11 cellular contexts compared by ENCODE assay signal in the genomic region with DNA sequence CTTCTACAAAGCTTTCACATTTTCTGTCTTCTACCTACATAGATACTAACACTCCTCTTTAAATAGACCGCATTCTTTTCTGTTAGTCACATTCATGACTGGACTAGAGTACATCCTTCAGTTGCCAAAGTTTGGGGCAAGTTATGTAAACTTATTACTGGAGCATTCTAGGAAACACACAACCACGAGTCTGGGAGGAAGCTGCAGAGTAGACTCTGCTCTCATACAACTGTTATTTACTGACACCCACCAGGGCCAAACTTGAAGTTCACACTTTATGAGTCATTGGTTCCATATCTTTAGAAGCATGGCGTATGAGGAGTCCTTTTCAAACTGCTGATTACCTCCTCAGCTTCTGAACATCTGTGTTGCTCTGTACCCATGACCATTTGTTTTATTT.
DNase-seq lines count a peak whose midpoint lies in the region; ATAC-seq and TF ChIP-seq lines count a peak whose summit lies in the region.
"Had no signal": no experiment of that assay in that cellular context is flagged by ENCODE, and none has a peak within 500 bp of the region (broad histone marks: within the 10 kb centered on the region; RNA-seq: fewer than 3 reads in every experiment).

No MANE protein-coding gene starts in this region.

- H3K27ac Mint-ChIP-seq in H9 (no peak overlapping the region), type B pancreatic cell (no peak overlapping the region)
- H3K27ac Mint-ChIP-seq in activated naive CD8-positive, alpha-beta T cell treated with anti-CD3 and anti-CD28 coated beads, Interleukin-2, amount 10 ng/mL, durations not matched to agents 7 days and 5 days, result no peak overlapping the region
- no peak overlapping the region for H3K27ac Mint-ChIP-seq in stimulated activated memory B cell treated with anti-CD40 and anti-IgM and Interleukin-4, amounts not matched to agents 10 μg/mL and 1 μg/mL and 100 μg/mL, for 72 hours

- H3K27me3 ChIP-seq in H9 (ENCODE audit: insufficient read depth, low read length) (no peaks in the 10 kb centered on the region), gastrocnemius medialis (no peaks in the 10 kb centered on the region)
- H3K27me3 ChIP-seq: upper lobe of right lung had no signal

- H3K4me3 ChIP-seq in gastrocnemius medialis, result no peak overlapping the region
- H3K4me3 ChIP-seq: upper lobe of right lung had no signal

- TF ChIP-seq CTCF in H9 (conservative IDR thresholded peaks at IDR 0.05) (no peak), gastrocnemius medialis (IDR thresholded peaks at IDR 0.05 in 4 of 5, conservative IDR thresholded peaks at IDR 0.05 in 1 of 5) (no peak), type B pancreatic cell (conservative IDR thresholded peaks at IDR 0.05) (no peak)

- no peak overlapping the region for H3T11ph ChIP-seq in H9 (ENCODE audit: low read length)

- DNase-seq in H9, result no peak
- no peak for DNase-seq in activated naive CD8-positive, alpha-beta T cell treated with anti-CD3 and anti-CD28 coated beads, Interleukin-2, amount 10 ng/mL, durations not matched to agents 7 days and 5 days
- peak; percentile 25 for DNase-seq in left cardiac atrium
- no peak for DNase-seq in gastrocnemius medialis
- no peak for DNase-seq in type B pancreatic cell (ENCODE audit: extremely low spot score, unreplicated experiment)
- DNase-seq in putamen (ENCODE audit: low spot score), result no peak
- DNase-seq: activated gamma-delta T cell treated with Interleukin-2 at 50 U/mL for 16 hours, upper lobe of right lung had no signal

- H3K9me3 ChIP-seq in H9 (ENCODE audit: control insufficient read depth, low read depth, low read length), result peaks cover 10% of the 10 kb centered on the region
- H3K9me3 ChIP-seq in gastrocnemius medialis, result no peaks in the 10 kb centered on the region
- H3K9me3 ChIP-seq: upper lobe of right lung had no signal

- peak; percentile 10 for ATAC-seq in activated naive CD8-positive, alpha-beta T cell treated with anti-CD3 and anti-CD28 coated beads, Interleukin-2, amount 10 ng/mL, durations not matched to agents 7 days and 5 days (ENCODE audit: low read depth)
- peak; percentile 78 to 98 for ATAC-seq in left cardiac atrium
- peak; percentile 66 to 90 for ATAC-seq in gastrocnemius medialis
- ATAC-seq in stimulated activated memory B cell treated with anti-CD40 and anti-IgM and Interleukin-4, amounts not matched to agents 10 μg/mL and 1 μg/mL and 100 μg/mL, for 72 hours, result no peak
- ATAC-seq in HG03108 (IDR thresholded peaks at IDR 0.05; ENCODE audit: unreplicated experiment), result no peak
- ATAC-seq: upper lobe of right lung had no signal

- H2AK5ac ChIP-seq in H9 (ENCODE audit: insufficient read length, low read length), result no peak overlapping the region

- H2AFZ ChIP-seq in H9 (ENCODE audit: low read length), result no peak overlapping the region

- no peak overlapping the region for H3K9ac ChIP-seq in H9 (ENCODE audit: extremely low read depth, insufficient read length, low read length)

- H4K20me1 ChIP-seq in H9 (ENCODE audit: control insufficient read depth, insufficient read depth, insufficient read length), result no peaks in the 10 kb centered on the region

- no peak overlapping the region for H2BK120ac ChIP-seq in H9 (ENCODE audit: low read depth, low read length, poor library complexity, severe bottlenecking)

- H4K5ac ChIP-seq in H9 (ENCODE audit: insufficient read length, low read depth, low read length), result peak overlapping the region; percentile 41

- no peak overlapping the region for H4K91ac ChIP-seq in H9 (ENCODE audit: insufficient read length, low read depth, low read length)

- H3K4me3 Mint-ChIP-seq in H9, result no peak overlapping the region
- H3K4me3 Mint-ChIP-seq in activated naive CD8-positive, alpha-beta T cell treated with anti-CD3 and anti-CD28 coated beads, Interleukin-2, amount 10 ng/mL, durations not matched to agents 7 days and 5 days, result no peak overlapping the region
- H3K4me3 Mint-ChIP-seq in type B pancreatic cell, result no peak overlapping the region
- no peak overlapping the region for H3K4me3 Mint-ChIP-seq in stimulated activated memory B cell treated with anti-CD40 and anti-IgM and Interleukin-4, amounts not matched to agents 10 μg/mL and 1 μg/mL and 100 μg/mL, for 72 hours

- H3K79me2 ChIP-seq in H9 (ENCODE audit: insufficient read depth, low read length), result no peaks in the 10 kb centered on the region

- no peak overlapping the region for H2BK5ac ChIP-seq in H9 (ENCODE audit: insufficient read length, low read length)

- no peak overlapping the region for H2BK12ac ChIP-seq in H9 (ENCODE audit: insufficient read length, low read depth, low read length)

- H3K27me3 Mint-ChIP-seq in H9 (ENCODE audit: low read depth) (no peaks in the 10 kb centered on the region), type B pancreatic cell (no peaks in the 10 kb centered on the region)
- H3K27me3 Mint-ChIP-seq in activated naive CD8-positive, alpha-beta T cell treated with anti-CD3 and anti-CD28 coated beads, Interleukin-2, amount 10 ng/mL, durations not matched to agents 7 days and 5 days, result peaks cover 8% of the 10 kb centered on the region
- H3K27me3 Mint-ChIP-seq in stimulated activated memory B cell treated with anti-CD40 and anti-IgM and Interleukin-4, amounts not matched to agents 10 μg/mL and 1 μg/mL and 100 μg/mL, for 72 hours, result no peaks in the 10 kb centered on the region

- H3K27ac ChIP-seq in H9 (ENCODE audit: insufficient read length, low read depth, low read length) (no peak overlapping the region), gastrocnemius medialis (peak overlapping the region in 1 of 4 donors; percentile 16)
- H3K27ac ChIP-seq: HL-60, upper lobe of right lung had no signal

- H3K36me3 Mint-ChIP-seq in H9 (ENCODE audit: insufficient read depth in 1 of 3, low read depth in 3 of 3) (peaks cover 7 to 13% (median 12%) of the 10 kb centered on the region in 3 experiments), type B pancreatic cell (peaks cover under 1% of the 10 kb centered on the region)
- H3K36me3 Mint-ChIP-seq in activated naive CD8-positive, alpha-beta T cell treated with anti-CD3 and anti-CD28 coated beads, Interleukin-2, amount 10 ng/mL, durations not matched to agents 7 days and 5 days, result no peaks in the 10 kb centered on the region
- no peaks in the 10 kb centered on the region for H3K36me3 Mint-ChIP-seq in stimulated activated memory B cell treated with anti-CD40 and anti-IgM and Interleukin-4, amounts not matched to agents 10 μg/mL and 1 μg/mL and 100 μg/mL, for 72 hours

- H3K14ac ChIP-seq in H9 (ENCODE audit: insufficient read depth, low read length), result no peak overlapping the region

- in situ Hi-C loops in gastrocnemius medialis (cut with MboI; ENCODE audit: low sequenced_read_pairs in 4 of 4), result no loop called here

- H3K4ac ChIP-seq in H9 (ENCODE audit: low read depth, low read length), result no peak overlapping the region

- no peak overlapping the region for H3K56ac ChIP-seq in H9 (ENCODE audit: insufficient read length, low read depth, low read length)

- H3K4me1 Mint-ChIP-seq in H9, result peaks cover 0 to 2% of the 10 kb centered on the region in 2 experiments; a peak in 2 of 4 replicates
- no peaks in the 10 kb centered on the region for H3K4me1 Mint-ChIP-seq in activated naive CD8-positive, alpha-beta T cell treated with anti-CD3 and anti-CD28 coated beads, Interleukin-2, amount 10 ng/mL, durations not matched to agents 7 days and 5 days
- peaks cover 2% of the 10 kb centered on the region for H3K4me1 Mint-ChIP-seq in type B pancreatic cell (ENCODE audit: unreplicated experiment)
- no peaks in the 10 kb centered on the region for H3K4me1 Mint-ChIP-seq in stimulated activated memory B cell treated with anti-CD40 and anti-IgM and Interleukin-4, amounts not matched to agents 10 μg/mL and 1 μg/mL and 100 μg/mL, for 72 hours

- no peak overlapping the region for H2BK20ac ChIP-seq in H9 (ENCODE audit: low read depth, low read length, poor library complexity, severe bottlenecking)

- H3K23ac ChIP-seq in H9 (ENCODE audit: insufficient read length, low read depth, low read length), result no peak overlapping the region

- TF ChIP-seq POLR2A in gastrocnemius medialis (IDR thresholded peaks at IDR 0.05), result no peak

- no peaks in the 10 kb centered on the region for H3K23me2 ChIP-seq in H9 (ENCODE audit: insufficient read length, low read depth, low read length, poor library complexity, severe bottlenecking)

- no peak overlapping the region for H2BK15ac ChIP-seq in H9 (ENCODE audit: low read depth, low read length)

- POLR2A ChIA-PET in activated naive CD8-positive, alpha-beta T cell treated with anti-CD3 and anti-CD28 coated beads, Interleukin-2, amount 10 ng/mL, durations not matched to agents 7 days and 5 days (lab: Charles Lee), result no interaction called here

- no peaks in the 10 kb centered on the region for H3K4me1 ChIP-seq in H9 (ENCODE audit: insufficient read depth, low read length)
- peaks cover 6 to 20% of the 10 kb centered on the region in 2 donors for H3K4me1 ChIP-seq in gastrocnemius medialis
- H3K4me1 ChIP-seq: upper lobe of right lung had no signal

- no CpG with 5 or more reads among the region's 3 CpGs for WGBS in H9 (ENCODE audit: extremely low coverage, insufficient read length, low lambda C conversion rate)

- H3K9me3 Mint-ChIP-seq in H9 (peaks cover 13% of the 10 kb centered on the region in 2 experiments), type B pancreatic cell (no peaks in the 10 kb centered on the region)
- peaks cover 3% of the 10 kb centered on the region for H3K9me3 Mint-ChIP-seq in activated naive CD8-positive, alpha-beta T cell treated with anti-CD3 and anti-CD28 coated beads, Interleukin-2, amount 10 ng/mL, durations not matched to agents 7 days and 5 days
- H3K9me3 Mint-ChIP-seq in stimulated activated memory B cell treated with anti-CD40 and anti-IgM and Interleukin-4, amounts not matched to agents 10 μg/mL and 1 μg/mL and 100 μg/mL, for 72 hours, result peaks cover 5% of the 10 kb centered on the region

- H3K36me3 ChIP-seq in gastrocnemius medialis, result no peaks in the 10 kb centered on the region
- H3K36me3 ChIP-seq: upper lobe of right lung had no signal

- no peak overlapping the region for H3K18ac ChIP-seq in H9 (ENCODE audit: insufficient read length, low read depth, low read length)

- intact Hi-C loops in left cardiac atrium (cut with DNase I), result no loop called here
- intact Hi-C loops in gastrocnemius medialis (cut with DNase I; ENCODE audit: low total_unique reads), result no loop called here

- H3K79me1 ChIP-seq in H9 (ENCODE audit: insufficient read depth, low read depth, low read length, poor library complexity, severe bottlenecking), result no peaks in the 10 kb centered on the region

- no peak overlapping the region for H4K8ac ChIP-seq in H9 (replicated peaks; ENCODE audit: insufficient read length, low read depth, low read length)

- H3K4me2 ChIP-seq in H9 (ENCODE audit: insufficient read depth, insufficient read length, low read length), result no peak overlapping the region

Comparison
In these comparisons a context has a peak if more than half of its experiments do, and no peak if none do; other contexts are left out.
1. ATAC-seq: peak in activated naive CD8-positive, alpha-beta T cell treated with anti-CD3 and anti-CD28 coated beads, Interleukin-2, amount 10 ng/mL, durations not matched to agents 7 days and 5 days (single experiment), left cardiac atrium (2 of 2) and gastrocnemius medialis (2 of 2); none in stimulated activated memory B cell treated with anti-CD40 and anti-IgM and Interleukin-4, amounts not matched to agents 10 μg/mL and 1 μg/mL and 100 μg/mL, for 72 hours (single experiment) and HG03108 (single experiment).